In the genomic region with DNA sequence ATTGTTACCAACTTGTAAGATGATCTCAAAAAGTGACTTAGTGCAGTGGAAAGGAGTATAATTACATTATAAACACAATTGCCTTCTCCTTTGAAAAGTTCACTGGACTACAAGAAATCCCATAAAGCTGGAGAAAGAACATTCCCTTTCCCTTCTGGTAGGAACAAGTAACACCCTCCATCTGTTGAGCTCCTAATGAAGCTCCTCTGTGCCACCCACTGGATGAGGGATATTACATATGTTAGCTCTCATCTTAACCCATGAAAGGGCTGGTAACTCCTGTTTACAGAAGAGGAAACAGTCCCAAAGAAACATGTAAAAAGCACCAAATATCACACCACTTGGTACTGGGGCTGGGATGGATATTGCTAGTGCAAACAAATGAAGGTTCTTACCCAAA, we compare ENCODE assay signal across 15 cellular contexts. TPM values are rescaled to one million over a fixed set of nuclear protein-coding genes. Genes with fewer than 3 reads are reported as not detected.
DNase-seq lines count a peak whose midpoint lies in the region; ATAC-seq and TF ChIP-seq lines count a peak whose summit lies in the region.
"Had no signal": no experiment of that assay in that cellular context is flagged by ENCODE, and none has a peak within 500 bp of the region (broad histone marks: within the 10 kb centered on the region; RNA-seq: fewer than 3 reads in every experiment).

No MANE protein-coding gene starts in this region.

- peaks cover 0 to 4% of the 10 kb centered on the region in 2 donors for H3K4me1 Mint-ChIP-seq in natural killer cell
- no peaks in the 10 kb centered on the region for H3K4me1 Mint-ChIP-seq in natural killer cell treated with Interleukin-12 subunit alpha and Interleukin-12 subunit beta and Interleukin-15 and Interleukin-18, amount 100 ng/mL, for 72 hours (ENCODE audit: low read depth in 2 of 2)
- H3K4me1 Mint-ChIP-seq in activated naive CD8-positive, alpha-beta T cell treated with anti-CD3 and anti-CD28 coated beads for 36 hours, result peaks cover 12% of the 10 kb centered on the region
- peaks cover 0 to 4% of the 10 kb centered on the region in 2 donors for H3K4me1 Mint-ChIP-seq in stimulated activated naive B cell treated with anti-CD40 and anti-IgM and Interleukin-4, amounts not matched to agents 10 μg/mL and 1 μg/mL and 100 μg/mL, for 72 hours

- H3K4me3 ChIP-seq in Karpas-422 (ENCODE audit: low read length), result no peak overlapping the region
- H3K4me3 ChIP-seq: esophagus squamous epithelium, lower lobe of right lung, SJCRH30 had no signal

- intact Hi-C loops in natural killer cell (cut with micrococcal nuclease), result no loop called here

- 0 out of 2 replicates have a peak, but pooled peaks cover 3% of the 10 kb centered on the region for H3K36me3 ChIP-seq in Karpas-422 (ENCODE audit: insufficient read depth, low read length)

- H3K27me3 Mint-ChIP-seq in natural killer cell (ENCODE audit: low read depth in 2 of 2), result no peaks in the 10 kb centered on the region
- H3K27me3 Mint-ChIP-seq in natural killer cell treated with Interleukin-12 subunit alpha and Interleukin-12 subunit beta and Interleukin-15 and Interleukin-18, amount 100 ng/mL, for 72 hours, result no peaks in the 10 kb centered on the region
- H3K27me3 Mint-ChIP-seq in activated naive CD8-positive, alpha-beta T cell treated with anti-CD3 and anti-CD28 coated beads for 36 hours, result no peaks in the 10 kb centered on the region
- no peaks in the 10 kb centered on the region for H3K27me3 Mint-ChIP-seq in stimulated activated naive B cell treated with anti-CD40 and anti-IgM and Interleukin-4, amounts not matched to agents 10 μg/mL and 1 μg/mL and 100 μg/mL, for 72 hours

- no peaks in the 10 kb centered on the region for H3K27me3 ChIP-seq in Karpas-422 (ENCODE audit: low read length)
- H3K27me3 ChIP-seq: esophagus squamous epithelium, SJCRH30 had no signal

- DNase-seq in natural killer cell (no peak), Karpas-422 (peak; percentile 50), NK-92 (lab: John Stamatoyannopoulos, UW; ENCODE audit: unreplicated experiment) (no peak), NCI-H446 (lab: John Stamatoyannopoulos, UW) (no peak)
- DNase-seq in natural killer cell treated with Interleukin-12 subunit alpha and Interleukin-12 subunit beta and Interleukin-15 and Interleukin-18, amount 100 ng/mL, for 72 hours (ENCODE audit: low spot score), result no peak
- DNase-seq in activated naive CD8-positive, alpha-beta T cell treated with anti-CD3 and anti-CD28 coated beads for 36 hours, result no peak
- no peak for DNase-seq in stimulated activated naive B cell treated with anti-CD40 and anti-IgM and Interleukin-4, amounts not matched to agents 10 μg/mL and 1 μg/mL and 100 μg/mL, for 72 hours
- DNase-seq: activated CD8-positive, alpha-beta memory T cell treated with anti-CD3 and anti-CD28 coated beads, Interleukin-2, amount 50 U/mL, for 4 hours; amygdala; C1 segment of cervical spinal cord; esophagus squamous epithelium; lower lobe of right lung; NCI-H524 treated with DMSO at 0.1 percent for 48 hours; SJCRH30 had no signal

- H3K36me3 Mint-ChIP-seq in natural killer cell, result no peaks in the 10 kb centered on the region
- peaks cover 11% of the 10 kb centered on the region for H3K36me3 Mint-ChIP-seq in natural killer cell treated with Interleukin-12 subunit alpha and Interleukin-12 subunit beta and Interleukin-15 and Interleukin-18, amount 100 ng/mL, for 72 hours
- H3K36me3 Mint-ChIP-seq in activated naive CD8-positive, alpha-beta T cell treated with anti-CD3 and anti-CD28 coated beads for 36 hours, result peaks cover 42% of the 10 kb centered on the region
- H3K36me3 Mint-ChIP-seq in stimulated activated naive B cell treated with anti-CD40 and anti-IgM and Interleukin-4, amounts not matched to agents 10 μg/mL and 1 μg/mL and 100 μg/mL, for 72 hours, result peaks cover 21 to 32% of the 10 kb centered on the region in 2 donors

- H3K79me2 ChIP-seq in Karpas-422 (ENCODE audit: low read length), result peaks cover 6% of the 10 kb centered on the region; the same call in 1 of the 2 replicates

- no peak overlapping the region for H3K9ac ChIP-seq in Karpas-422 (ENCODE audit: low read length)

- H3K9me2 ChIP-seq in Karpas-422 (replicated peaks; ENCODE audit: insufficient read depth, low read length), result no peaks in the 10 kb centered on the region

- no peak for TF ChIP-seq CTCF in natural killer cell (IDR thresholded peaks at IDR 0.05)

- H4K20me1 ChIP-seq in Karpas-422 (ENCODE audit: insufficient read depth, low read depth, low read length), result no peaks in the 10 kb centered on the region; the same call in 1 of the 2 replicates

- H3K4me3 Mint-ChIP-seq in natural killer cell, result no peak overlapping the region
- H3K4me3 Mint-ChIP-seq in natural killer cell treated with Interleukin-12 subunit alpha and Interleukin-12 subunit beta and Interleukin-15 and Interleukin-18, amount 100 ng/mL, for 72 hours, result no peak overlapping the region
- no peak overlapping the region for H3K4me3 Mint-ChIP-seq in activated naive CD8-positive, alpha-beta T cell treated with anti-CD3 and anti-CD28 coated beads for 36 hours
- no peak overlapping the region for H3K4me3 Mint-ChIP-seq in stimulated activated naive B cell treated with anti-CD40 and anti-IgM and Interleukin-4, amounts not matched to agents 10 μg/mL and 1 μg/mL and 100 μg/mL, for 72 hours

- H3K27ac ChIP-seq in Karpas-422 (ENCODE audit: low read length), result peak overlapping the region; percentile 10; the same call in 1 of the 2 replicates
- H3K27ac ChIP-seq: esophagus squamous epithelium, lower lobe of right lung, SJCRH30 had no signal

- H3K4me2 ChIP-seq in Karpas-422 (ENCODE audit: low read depth, low read length, poor library complexity, severe bottlenecking), result no peak overlapping the region

- H3K9me3 ChIP-seq in Karpas-422 (ENCODE audit: low read length), result no peaks in the 10 kb centered on the region
- H3K9me3 ChIP-seq: esophagus squamous epithelium, lower lobe of right lung, SJCRH30 had no signal

- ATAC-seq in natural killer cell (no peak), GM21786 (IDR thresholded peaks at IDR 0.05; ENCODE audit: unreplicated experiment) (no peak)
- no peak for ATAC-seq in natural killer cell treated with Interleukin-12 subunit alpha and Interleukin-12 subunit beta and Interleukin-15 and Interleukin-18, amount 100 ng/mL, for 72 hours
- ATAC-seq in stimulated activated naive B cell treated with anti-CD40 and anti-IgM and Interleukin-4, amounts not matched to agents 10 μg/mL and 1 μg/mL and 100 μg/mL, for 72 hours (replicated peaks), result no peak
- ATAC-seq: lower lobe of right lung had no signal

- H3K4me1 ChIP-seq in Karpas-422 (ENCODE audit: low read length), result peaks cover 21% of the 10 kb centered on the region
- H3K4me1 ChIP-seq: lower lobe of right lung, SJCRH30 had no signal

- H3K9me3 Mint-ChIP-seq in natural killer cell, result no peaks in the 10 kb centered on the region
- H3K9me3 Mint-ChIP-seq in natural killer cell treated with Interleukin-12 subunit alpha and Interleukin-12 subunit beta and Interleukin-15 and Interleukin-18, amount 100 ng/mL, for 72 hours, result no peaks in the 10 kb centered on the region
- no peaks in the 10 kb centered on the region for H3K9me3 Mint-ChIP-seq in activated naive CD8-positive, alpha-beta T cell treated with anti-CD3 and anti-CD28 coated beads for 36 hours
- H3K9me3 Mint-ChIP-seq in stimulated activated naive B cell treated with anti-CD40 and anti-IgM and Interleukin-4, amounts not matched to agents 10 μg/mL and 1 μg/mL and 100 μg/mL, for 72 hours, result no peaks in the 10 kb centered on the region

- no peak overlapping the region for H2AFZ ChIP-seq in Karpas-422 (ENCODE audit: low read length)

- peak overlapping the region; percentile 24 to 28 for H3K27ac Mint-ChIP-seq in natural killer cell
- H3K27ac Mint-ChIP-seq in natural killer cell treated with Interleukin-12 subunit alpha and Interleukin-12 subunit beta and Interleukin-15 and Interleukin-18, amount 100 ng/mL, for 72 hours, result peak overlapping the region in 1 of 2 donors; percentile 56
- peak overlapping the region; percentile 48 for H3K27ac Mint-ChIP-seq in activated naive CD8-positive, alpha-beta T cell treated with anti-CD3 and anti-CD28 coated beads for 36 hours
- H3K27ac Mint-ChIP-seq in stimulated activated naive B cell treated with anti-CD40 and anti-IgM and Interleukin-4, amounts not matched to agents 10 μg/mL and 1 μg/mL and 100 μg/mL, for 72 hours, result no peak overlapping the region

RNA-seq across cellular contexts. Expression of a gene that starts 8.1 kb away (rescaled TPM):
- 100 to 1,000 TPM in 1 of 3 donors, 10 to 100 TPM in 2; 92.6 to 104 (median 96.0) TPM for total RNA-seq in natural killer cell
- 100 to 1,000 TPM; 546 to 554 TPM for total RNA-seq in natural killer cell treated with Interleukin-12 subunit alpha and Interleukin-12 subunit beta and Interleukin-15 and Interleukin-18, amount 100 ng/mL, for 72 hours
- total RNA-seq in Karpas-422 (2014; rRNA removed; shearing (Covaris generic); ENCODE audit: low replicate concordance), result 234 and 237 TPM in 2 replicates
- 100 to 1,000 TPM; 933 to 982 TPM for total RNA-seq in activated naive CD8-positive, alpha-beta T cell treated with anti-CD3 and anti-CD28 coated beads for 36 hours

RNA-seq across cellular contexts. Expression of a gene that starts 11.8 kb away (rescaled TPM):
- 10 to 100 TPM; 36.9 to 44.4 (median 37.6) TPM for total RNA-seq in natural killer cell
- 10 to 100 TPM; 51.0 to 64.5 TPM for total RNA-seq in natural killer cell treated with Interleukin-12 subunit alpha and Interleukin-12 subunit beta and Interleukin-15 and Interleukin-18, amount 100 ng/mL, for 72 hours
- 30.8 and 47.1 TPM in 2 replicates for total RNA-seq in Karpas-422 (2014; rRNA removed; shearing (Covaris generic); ENCODE audit: low replicate concordance)
- total RNA-seq in activated naive CD8-positive, alpha-beta T cell treated with anti-CD3 and anti-CD28 coated beads for 36 hours, result 10 to 100 TPM; 48.4 to 53.7 TPM

RNA-seq across cellular contexts. Expression of a gene that starts 11.9 kb away (rescaled TPM):
- 10 to 100 TPM; 11.3 to 18.7 (median 12.7) TPM for total RNA-seq in natural killer cell
- 10 to 100 TPM; 43.6 to 61.2 TPM for total RNA-seq in natural killer cell treated with Interleukin-12 subunit alpha and Interleukin-12 subunit beta and Interleukin-15 and Interleukin-18, amount 100 ng/mL, for 72 hours
- 16.3 and 25.5 TPM in 2 replicates for total RNA-seq in Karpas-422 (2014; rRNA removed; shearing (Covaris generic); ENCODE audit: low replicate concordance)
- total RNA-seq in activated naive CD8-positive, alpha-beta T cell treated with anti-CD3 and anti-CD28 coated beads for 36 hours, result 10 to 100 TPM; 37.5 to 42.2 TPM

RNA-seq across cellular contexts. Expression of a gene that starts 32.9 kb away (rescaled TPM):
- total RNA-seq in natural killer cell, result 100 to 1,000 TPM in 1 of 3 donors, 10 to 100 TPM in 2; 60.1 to 234 (median 79.2) TPM
- total RNA-seq in natural killer cell treated with Interleukin-12 subunit alpha and Interleukin-12 subunit beta and Interleukin-15 and Interleukin-18, amount 100 ng/mL, for 72 hours, result 100 to 1,000 TPM in 1 of 2 donors, 10 to 100 TPM in 1; 40.1 to 100 TPM
- 16.2 and 16.5 TPM in 2 replicates for total RNA-seq in Karpas-422 (2014; rRNA removed; shearing (Covaris generic); ENCODE audit: low replicate concordance)
- 10 to 100 TPM; 82.2 to 88.4 TPM for total RNA-seq in activated naive CD8-positive, alpha-beta T cell treated with anti-CD3 and anti-CD28 coated beads for 36 hours
